Comparison of ENCODE assay signal across 8 cellular contexts in the genomic region with DNA sequence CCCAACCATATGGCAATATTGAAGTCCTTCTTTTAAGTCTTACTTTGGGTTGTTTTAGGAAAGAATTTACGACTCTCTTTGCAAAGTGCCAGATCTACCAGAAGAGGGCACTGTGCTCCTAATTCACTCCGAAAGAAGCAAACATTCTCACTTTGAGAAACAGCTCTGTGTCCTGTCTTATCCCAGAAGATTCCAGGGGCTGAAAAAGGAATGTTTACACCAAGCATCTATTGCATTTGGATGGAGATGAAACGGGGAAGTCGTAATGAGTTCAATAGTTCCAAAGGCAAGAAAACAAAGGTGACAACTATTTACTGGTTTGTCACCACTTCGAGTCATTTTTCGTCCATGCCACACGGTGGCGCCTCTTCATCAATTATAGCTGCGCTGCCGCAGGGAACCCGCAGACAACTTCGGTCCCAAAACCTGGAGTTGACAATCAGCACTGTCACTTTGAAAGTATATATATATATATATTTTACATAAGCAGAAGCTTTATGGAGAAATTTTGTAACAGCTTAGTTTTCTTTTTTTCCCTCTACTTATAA.
DNase-seq lines count a peak whose midpoint lies in the region; ATAC-seq lines count a peak whose summit lies in the region.

No MANE protein-coding gene starts in this region.

- DNase-seq in CD1c-positive myeloid dendritic cell (ENCODE audit: extremely low spot score): peak; percentile 84
- DNase-seq in NCI-H748 (lab: John Stamatoyannopoulos, UW; ENCODE audit: unreplicated experiment): peak; percentile 79
- peak; percentile 73 for DNase-seq in activated CD4-positive, alpha-beta memory T cell treated with anti-CD3 and anti-CD28 coated beads, Interleukin-2, amount 10 ng/mL, durations not matched to agents 7 days and 5 days
- DNase-seq in effector memory CD4-positive, alpha-beta T cell: peak; percentile 25 to 49 (median 33)
- DNase-seq in medulla oblongata (ENCODE audit: extremely low spot score): peak; percentile 93
- peak; percentile 47 to 58 (median 50) for DNase-seq in stimulated activated CD4-positive, alpha-beta T cell treated with anti-CD3 and anti-CD28 coated beads, TNF-alpha, amount 100 ng/mL, for 48 hours (ENCODE audit: low read depth in 3 of 3)

- no peaks in the 10 kb centered on the region for H3K36me3 ChIP-seq in effector memory CD4-positive, alpha-beta T cell (ENCODE audit: control insufficient read depth, insufficient read depth, low read length)

- H3K27ac ChIP-seq in effector memory CD4-positive, alpha-beta T cell (ENCODE audit: insufficient read depth, low read length, poor library complexity, severe bottlenecking): no peak overlapping the region

- no peaks in the 10 kb centered on the region for H3K4me1 ChIP-seq in effector memory CD4-positive, alpha-beta T cell (ENCODE audit: control insufficient read depth, insufficient read depth, low read length, poor library complexity, severe bottlenecking)

- H3K9me3 ChIP-seq in effector memory CD4-positive, alpha-beta T cell (ENCODE audit: control insufficient read depth, low read length): no peaks in the 10 kb centered on the region

- peak overlapping the region; percentile 64 for H3K4me3 Mint-ChIP-seq in activated CD4-positive, alpha-beta memory T cell treated with anti-CD3 and anti-CD28 coated beads, Interleukin-2, amount 10 ng/mL, durations not matched to agents 7 days and 5 days

- CTCF ChIA-PET in activated CD4-positive, alpha-beta memory T cell treated with anti-CD3 and anti-CD28 coated beads, Interleukin-2, amount 10 ng/mL, durations not matched to agents 7 days and 5 days (lab: Charles Lee): interaction anchor here (0.7 to 4.0 kb wide), 51 partner anchors 10 to 584 kb away, joined by 3 to 161 read pairs (median 5); partner anchors contain the start of gene STX7

- no peaks in the 10 kb centered on the region for H3K9me3 Mint-ChIP-seq in activated CD4-positive, alpha-beta memory T cell treated with anti-CD3 and anti-CD28 coated beads, Interleukin-2, amount 10 ng/mL, durations not matched to agents 7 days and 5 days

- no peaks in the 10 kb centered on the region for H3K36me3 Mint-ChIP-seq in activated CD4-positive, alpha-beta memory T cell treated with anti-CD3 and anti-CD28 coated beads, Interleukin-2, amount 10 ng/mL, durations not matched to agents 7 days and 5 days (ENCODE audit: low read depth)

- H3K4me1 Mint-ChIP-seq in activated CD4-positive, alpha-beta memory T cell treated with anti-CD3 and anti-CD28 coated beads, Interleukin-2, amount 10 ng/mL, durations not matched to agents 7 days and 5 days: no peaks in the 10 kb centered on the region

- peak overlapping the region; percentile 43 for H3K4me3 ChIP-seq in effector memory CD4-positive, alpha-beta T cell (ENCODE audit: insufficient read depth, low read depth, low read length, poor library complexity, severe bottlenecking)

- H3K27ac Mint-ChIP-seq in activated CD4-positive, alpha-beta memory T cell treated with anti-CD3 and anti-CD28 coated beads, Interleukin-2, amount 10 ng/mL, durations not matched to agents 7 days and 5 days: no peak overlapping the region

- no peaks in the 10 kb centered on the region for H3K27me3 ChIP-seq in effector memory CD4-positive, alpha-beta T cell (replicated peaks; ENCODE audit: control insufficient read depth, insufficient read depth, low read length, poor library complexity, severe bottlenecking)

- POLR2A ChIA-PET in activated CD4-positive, alpha-beta memory T cell treated with anti-CD3 and anti-CD28 coated beads, Interleukin-2, amount 10 ng/mL, durations not matched to agents 7 days and 5 days (lab: Charles Lee): interaction anchor here (0.9 to 1.6 kb wide), 4 partner anchors 9 to 233 kb away, joined by 3 to 6 read pairs (median 4); partner anchors contain the start of gene STX7

- ATAC-seq in GM19351 (IDR thresholded peaks at IDR 0.05; ENCODE audit: unreplicated experiment): peak; percentile 92
- peak; percentile 92 for ATAC-seq in HG03469 (IDR thresholded peaks at IDR 0.05; ENCODE audit: unreplicated experiment)

- peaks cover 24% of the 10 kb centered on the region for H3K27me3 Mint-ChIP-seq in activated CD4-positive, alpha-beta memory T cell treated with anti-CD3 and anti-CD28 coated beads, Interleukin-2, amount 10 ng/mL, durations not matched to agents 7 days and 5 days

Comparison
In these comparisons a context has a peak if more than half of its experiments do, and no peak if none do; other contexts are left out.
1. DNase-seq: peak in every context shown above with its lines; median percentile 93 in medulla oblongata; 84 in CD1c-positive myeloid dendritic cell; 79 in NCI-H748; 73 in activated CD4-positive, alpha-beta memory T cell treated with anti-CD3 and anti-CD28 coated beads, Interleukin-2, amount 10 ng/mL, durations not matched to agents 7 days and 5 days; 50 in stimulated activated CD4-positive, alpha-beta T cell treated with anti-CD3 and anti-CD28 coated beads, TNF-alpha, amount 100 ng/mL, for 48 hours; 33 in effector memory CD4-positive, alpha-beta T cell.